Comparison of ENCODE assay signal across 1 cellular context in genomic region chr1:116168277-116169032, GRCh38.
A peak's percentile ranks its signal among the peaks of the same experiment; 100 is the strongest.
TF ChIP-seq lines count a peak whose summit lies in the region.

No MANE protein-coding gene starts in this region.

TF ChIP-seq in GM12878, 131 proteins besides CTCF, POLR2A, EP300 and RAD21 (continued from another document):
- no peak for TF ChIP-seq PBX3 (IDR thresholded peaks at IDR 0.05; ENCODE audit: insufficient replicate concordance, low read depth, low read length)
- TF ChIP-seq FOS (IDR thresholded peaks at IDR 0.05; ENCODE audit: borderline replicate concordance, extremely low read depth, insufficient read length): no peak
- TF ChIP-seq RFX5 (IDR thresholded peaks at IDR 0.05; ENCODE audit: low read depth, low read length): no peak
- TF ChIP-seq MEF2B (IDR thresholded peaks at IDR 0.05; ENCODE audit: partially characterized antibody, poor library complexity, severe bottlenecking): no peak
- 0 out of 2 replicates have a peak, but pooled peaks have one; percentile 62 for TF ChIP-seq SMARCA5 (IDR thresholded peaks at IDR 0.05)
- no peak for TF ChIP-seq E2F4 (IDR thresholded peaks at IDR 0.05; ENCODE audit: low read depth, low read length)
- TF ChIP-seq RUNX3 (IDR thresholded peaks at IDR 0.05; ENCODE audit: low read length): peak; percentile 68
- no peak for TF ChIP-seq JUND (IDR thresholded peaks at IDR 0.05; ENCODE audit: low read depth, low read length)
- TF ChIP-seq HDAC6 (IDR thresholded peaks at IDR 0.05; ENCODE audit: unreplicated experiment): no peak
- TF ChIP-seq PAX5 (IDR thresholded peaks at IDR 0.05; ENCODE audit: borderline replicate concordance, low read depth, low read length): peak; percentile 55; the same call in 1 of the 2 replicates
- no peak for TF ChIP-seq CHD1 (IDR thresholded peaks at IDR 0.05; ENCODE audit: low read depth, low read length)
- TF ChIP-seq ETV6 (conservative IDR thresholded peaks at IDR 0.05 in 1 of 2, IDR thresholded peaks at IDR 0.05 in 1 of 2; ENCODE audit: borderline replicate concordance in 1 of 2, low read depth in 1 of 2): no peak
- TF ChIP-seq ZSCAN29 (IDR thresholded peaks at IDR 0.05): no peak
- TF ChIP-seq CREB1 (IDR thresholded peaks at IDR 0.05; ENCODE audit: low read depth): no peak
- TF ChIP-seq ZNF274 (IDR thresholded peaks at IDR 0.05; ENCODE audit: insufficient read depth, insufficient read length): no peak
- no peak for TF ChIP-seq SIN3A (IDR thresholded peaks at IDR 0.05; ENCODE audit: low read depth, low read length)
- 0 out of 2 replicates have a peak, but pooled peaks have one; percentile 22 for TF ChIP-seq TCF12 (IDR thresholded peaks at IDR 0.05; ENCODE audit: low read depth, low read length)
- no peak for TF ChIP-seq HDGF (IDR thresholded peaks at IDR 0.05)
- no peak for TF ChIP-seq RAD51 (IDR thresholded peaks at IDR 0.05)
- TF ChIP-seq SPI1 (IDR thresholded peaks at IDR 0.05; ENCODE audit: borderline replicate concordance, insufficient read depth, low read depth, low read length): no peak
- no peak for TF ChIP-seq PML (IDR thresholded peaks at IDR 0.05; ENCODE audit: low read length)
- no peak for TF ChIP-seq SREBF2 (IDR thresholded peaks at IDR 0.05; ENCODE audit: low read length)
- no peak for TF ChIP-seq ZBTB4 (CRISPR knock-in tag; IDR thresholded peaks at IDR 0.05)
- TF ChIP-seq TAF1 (IDR thresholded peaks at IDR 0.05; ENCODE audit: borderline replicate concordance, low read depth, low read length): no peak
- no peak for TF ChIP-seq ATF3 (IDR thresholded peaks at IDR 0.05; ENCODE audit: borderline replicate concordance, extremely low read depth, low read depth, low read length)
- no peak for TF ChIP-seq CEBPZ (IDR thresholded peaks at IDR 0.05; ENCODE audit: low read depth, low read length)
